Comparison of ENCODE assay signal across 1 cellular context in genomic region chr5:178859625-178860521, GRCh38.
TF ChIP-seq lines count a peak whose summit lies in the region.

Gene ZNF354B, plus strand, starts transcription at chr5:178859953. Its CDS starts 1,095 bp downstream, at chr5:178861048.

TF ChIP-seq in K562, 482 proteins besides CTCF, POLR2A, EP300 and RAD21 (continued from another document and continues in another):
- TF ChIP-seq MGA (IDR thresholded peaks at IDR 0.05) (peak; percentile 89), TARDBP (IDR thresholded peaks at IDR 0.05) (no peak; the same call in 1 of the 2 replicates), E2F3 (CRISPR knock-in tag; IDR thresholded peaks at IDR 0.05) (0 out of 2 replicates have a peak, but pooled peaks have one; percentile 8), NCOA1 (IDR thresholded peaks at IDR 0.05; ENCODE audit: low read depth) (no peak), ZBTB2 (IDR thresholded peaks at IDR 0.05) (no peak), MCM5 (IDR thresholded peaks at IDR 0.05; ENCODE audit: low read depth) (no peak), ZBTB26 (CRISPR knock-in tag; IDR thresholded peaks at IDR 0.05) (no peak), MCM7 (IDR thresholded peaks at IDR 0.05) (no peak), NFRKB (IDR thresholded peaks at IDR 0.05; ENCODE audit: low read depth) (no peak), HMG20A (CRISPR knock-in tag; conservative IDR thresholded peaks at IDR 0.05) (no peak), ZEB2 (IDR thresholded peaks at IDR 0.05) (no peak), PHB (CRISPR knock-in tag; IDR thresholded peaks at IDR 0.05) (no peak), ARID3A (IDR thresholded peaks at IDR 0.05; ENCODE audit: borderline replicate concordance, low read depth, low read length) (no peak), GMEB1 (CRISPR knock-in tag; IDR thresholded peaks at IDR 0.05) (peak; percentile 70), PCBP2 (IDR thresholded peaks at IDR 0.05; ENCODE audit: low read depth, low read length, poor library complexity, severe bottlenecking) (no peak), ZNF232 (CRISPR knock-in tag; IDR thresholded peaks at IDR 0.05) (no peak), REST (CRISPR knock-in tag; IDR thresholded peaks at IDR 0.05; ENCODE audit: low read depth) (peak; percentile 51; the same call in 1 of the 2 replicates), NEUROD1 (IDR thresholded peaks at IDR 0.05; ENCODE audit: borderline replicate concordance, low read depth, low read length, partially characterized antibody) (no peak), FIP1L1 (IDR thresholded peaks at IDR 0.05; ENCODE audit: low read depth, low read length, poor library complexity, severe bottlenecking) (peak; percentile 79), CBFA2T2 (conservative IDR thresholded peaks at IDR 0.05) (no peak), ARNT (IDR thresholded peaks at IDR 0.05) (no peak), RREB1 (CRISPR knock-in tag; IDR thresholded peaks at IDR 0.05) (no peak)
